15 cellular contexts compared by ENCODE assay signal in genomic region chr17:48056879-48057278, GRCh38. TPM values are rescaled to one million over a fixed set of nuclear protein-coding genes. Genes with fewer than 3 reads are reported as not detected.
DNase-seq lines count a peak whose midpoint lies in the region; ATAC-seq and TF ChIP-seq lines count a peak whose summit lies in the region.
"Had no signal": no experiment of that assay in that cellular context is flagged by ENCODE, and none has a peak within 500 bp of the region (broad histone marks: within the 10 kb centered on the region; RNA-seq: fewer than 3 reads in every experiment).

No MANE protein-coding gene starts in this region.

- H3K4me1 ChIP-seq in A673 (ENCODE audit: insufficient read depth, low read length, poor library complexity, severe bottlenecking) (peaks cover 46% of the 10 kb centered on the region), DND-41 (ENCODE audit: insufficient read depth, low read length) (peaks cover 36% of the 10 kb centered on the region), iPS-18a (ENCODE audit: control insufficient read depth, low read depth, low read length) (peaks cover 36% of the 10 kb centered on the region), right lobe of liver (peaks cover 1 to 54% (median 18%) of the 10 kb centered on the region in 4 donors)

- H3K9ac ChIP-seq in DND-41 (ENCODE audit: low read depth, low read length) (no peak overlapping the region), iPS-18a (ENCODE audit: low read length) (peak overlapping the region; percentile 96)

- H3K4me1 Mint-ChIP-seq in activated B cell treated with CpG ODN at 0.5 μM for 24 hours = peaks cover 53% of the 10 kb centered on the region

- ATAC-seq in DND-41 (ENCODE audit: insufficient read depth, low read depth) (no peak), activated B cell treated with CpG ODN at 0.5 μM for 24 hours (ENCODE audit: low read depth) (no peak), right lobe of liver (no peak)

- H3K27ac ChIP-seq in A673 (ENCODE audit: low read depth, low read length, poor library complexity, severe bottlenecking) (peak overlapping the region; percentile 98), DND-41 (ENCODE audit: low read length) (peak overlapping the region; percentile 34; the same call in 1 of the 2 replicates), iPS-18a (ENCODE audit: low read length) (peak overlapping the region; percentile 97), right lobe of liver (no peak overlapping the region)

- H3K4me3 ChIP-seq in A673 (ENCODE audit: low read depth, low read length, poor library complexity, severe bottlenecking) (peak overlapping the region; percentile 32), DND-41 (ENCODE audit: low read depth in 1 of 2, low read length in 2 of 2) (no peak overlapping the region), iPS-18a (ENCODE audit: low read length) (peak overlapping the region; percentile 90), right lobe of liver (no peak overlapping the region)

- H3K4me3 Mint-ChIP-seq in activated B cell treated with CpG ODN at 0.5 μM for 24 hours = peak overlapping the region; percentile 73
- H3K4me3 Mint-ChIP-seq: CD4-positive, alpha-beta memory T cell; dendritic cell treated with granulocyte-macrophage colony-stimulating factor and Interleukin-4, amounts not matched to agents 40 ng/mL and 50 ng/mL, for 4 days; immature natural killer cell had no signal

- DNase-seq in A673 (ENCODE audit: low spot score) (no peak), DND-41 (no peak), activated B cell treated with CpG ODN at 0.5 μM for 24 hours (no peak), NCI-H2171 (lab: John Stamatoyannopoulos, UW) (no peak), islet precursor cell (no peak), NCI-H1694 (lab: John Stamatoyannopoulos, UW) (no peak), right lobe of liver (no peak)
- DNase-seq: activated CD4-positive, alpha-beta T cell treated with anti-CD3 and anti-CD28 coated beads, Interleukin-2, amount 50 U/mL, for 1 hour; CD4-positive, alpha-beta memory T cell; GF-D8; immature natural killer cell; NCI-H2081; retina had no signal

- H3K79me2 ChIP-seq in DND-41 (ENCODE audit: insufficient read depth, low read length) = peaks cover 74% of the 10 kb centered on the region

- H3K9me3 ChIP-seq in A673 (ENCODE audit: low read depth, low read length, poor library complexity, severe bottlenecking) = no peaks in the 10 kb centered on the region
- H3K9me3 ChIP-seq in DND-41 (ENCODE audit: insufficient read depth, low read length, severe bottlenecking) = no peaks in the 10 kb centered on the region
- H3K9me3 ChIP-seq in iPS-18a (ENCODE audit: control insufficient read depth, low read depth, low read length) = no peaks in the 10 kb centered on the region
- no peaks in the 10 kb centered on the region for H3K9me3 ChIP-seq in right lobe of liver

- CTCF ChIA-PET in A673 (lab: Charles Lee) (interaction anchor here (0.5 kb wide), 1 partner anchor 110 kb away, joined by 3 read pairs; no protein-coding TSS in a partner anchor), activated B cell treated with CpG ODN at 0.5 μM for 24 hours (lab: Charles Lee) (interaction anchor here (1.1 to 4.8 kb wide), 3 partner anchors 10 to 31 kb away, joined by 3 to 34 read pairs (median 4); no protein-coding TSS in a partner anchor)

- H3K27ac Mint-ChIP-seq in activated B cell treated with CpG ODN at 0.5 μM for 24 hours = peak overlapping the region; percentile 99
- H3K27ac Mint-ChIP-seq: dendritic cell treated with granulocyte-macrophage colony-stimulating factor and Interleukin-4, amounts not matched to agents 40 ng/mL and 50 ng/mL, for 4 days had no signal

- peaks cover 89% of the 10 kb centered on the region for H3K36me3 Mint-ChIP-seq in activated B cell treated with CpG ODN at 0.5 μM for 24 hours (ENCODE audit: low read depth)

- no peaks in the 10 kb centered on the region for H3K27me3 Mint-ChIP-seq in activated B cell treated with CpG ODN at 0.5 μM for 24 hours
- H3K27me3 Mint-ChIP-seq: CD4-positive, alpha-beta memory T cell; dendritic cell treated with granulocyte-macrophage colony-stimulating factor and Interleukin-4, amounts not matched to agents 40 ng/mL and 50 ng/mL, for 4 days had no signal

- intact Hi-C loops in A673 (cut with micrococcal nuclease; ENCODE audit: unreplicated experiment) (no loop called here), activated B cell treated with CpG ODN at 0.5 μM for 24 hours (cut with micrococcal nuclease) (no loop called here), right lobe of liver (cut with DNase I) (no loop called here)

- peaks cover 93% of the 10 kb centered on the region for H4K20me1 ChIP-seq in DND-41 (ENCODE audit: insufficient read depth, low read length)

- no peak for TF ChIP-seq POLR2A in right lobe of liver (IDR thresholded peaks at IDR 0.05)

- H3K9me3 Mint-ChIP-seq in activated B cell treated with CpG ODN at 0.5 μM for 24 hours = no peaks in the 10 kb centered on the region
- H3K9me3 Mint-ChIP-seq: CD4-positive, alpha-beta memory T cell; dendritic cell treated with granulocyte-macrophage colony-stimulating factor and Interleukin-4, amounts not matched to agents 40 ng/mL and 50 ng/mL, for 4 days; immature natural killer cell had no signal

- no peak overlapping the region for H2AFZ ChIP-seq in DND-41 (ENCODE audit: low read depth, low read length)

- H3K27me3 ChIP-seq in A673 (replicated peaks; ENCODE audit: insufficient read depth, low read depth, low read length, poor library complexity) (no peaks in the 10 kb centered on the region), DND-41 (ENCODE audit: insufficient read depth, low read length, poor library complexity) (no peaks in the 10 kb centered on the region), iPS-18a (ENCODE audit: control insufficient read depth, insufficient read depth, low read length) (no peaks in the 10 kb centered on the region), right lobe of liver (no peaks in the 10 kb centered on the region)

- H3K36me3 ChIP-seq in A673 (ENCODE audit: insufficient read depth, low read length, poor library complexity, severe bottlenecking) (peaks cover 66% of the 10 kb centered on the region), DND-41 (ENCODE audit: insufficient read depth, low read length) (peaks cover 97% of the 10 kb centered on the region), iPS-18a (ENCODE audit: control insufficient read depth, low read depth, low read length) (peaks cover 61% of the 10 kb centered on the region), right lobe of liver (peaks cover 7 to 50% (median 28%) of the 10 kb centered on the region in 4 donors)

- H3K4me2 ChIP-seq in DND-41 (ENCODE audit: insufficient read depth, low read length) = no peak overlapping the region

- POLR2A ChIA-PET in A673 (lab: Charles Lee; ENCODE audit: low non-redundant PET) = interaction anchor here (0.5 kb wide), 1 partner anchor 13 kb away, joined by 3 read pairs; no protein-coding TSS in a partner anchor
- POLR2A ChIA-PET in activated B cell treated with CpG ODN at 0.5 μM for 24 hours (lab: Charles Lee) = interaction anchor here (0.6 to 7.2 kb wide), 7 partner anchors 9 to 521 kb away, joined by 3 to 83 read pairs (median 5); partner anchors contain the start of genes NFE2L1 and SP2

- no TSS peak for BruUV-seq in A673 (replicated peaks; lab: Mats Ljungman, UMichigan)

- no peak for TF ChIP-seq CTCF in A673 (conservative IDR thresholded peaks at IDR 0.05; ENCODE audit: low read depth, low read length)
- no peak for TF ChIP-seq CTCF in DND-41 (IDR thresholded peaks at IDR 0.05; ENCODE audit: borderline replicate concordance, extremely low read depth, low read length, poor library complexity, severe bottlenecking)
- no peak for TF ChIP-seq CTCF in activated B cell treated with CpG ODN at 0.5 μM for 24 hours (IDR thresholded peaks at IDR 0.05)
- no peak for TF ChIP-seq CTCF in right lobe of liver (IDR thresholded peaks at IDR 0.05)

- no CpG with 5 or more reads among the region's 2 CpGs for WGBS in right lobe of liver (ENCODE audit: insufficient coverage, low coverage, low lambda C conversion rate, missing lambda C conversion rate)

RNA-seq across cellular contexts. Expression of gene NFE2L1, which starts 8.7 kb away (rescaled TPM):
- 149 and 168 TPM in 2 replicates for total RNA-seq in A673 (2021)
- total RNA-seq in activated B cell treated with CpG ODN at 0.5 μM for 24 hours = 127 and 141 TPM in 2 replicates
- total RNA-seq in right lobe of liver = 100 to 1,000 TPM in 4 of 6 experiments, 10 to 100 TPM in 2; 63.1 to 156 (median 117) TPM

RNA-seq across cellular contexts. Expression of gene COPZ2, which starts 19.3 kb away (rescaled TPM):
- 2.3 TPM in 1 of 2 replicates, not detected in the other for total RNA-seq in A673 (2021)
- total RNA-seq in activated B cell treated with CpG ODN at 0.5 μM for 24 hours = 3.3 and 4.1 TPM in 2 replicates
- 10 to 100 TPM; 18.9 to 26.6 (median 23.8) TPM for total RNA-seq in right lobe of liver

RNA-seq across cellular contexts. Expression of gene CBX1, which starts 44.4 kb away (rescaled TPM):
- total RNA-seq in A673 (2021) = 121 and 139 TPM in 2 replicates
- 46.0 and 49.5 TPM in 2 replicates for total RNA-seq in activated B cell treated with CpG ODN at 0.5 μM for 24 hours
- 10 to 100 TPM in 2 of 6 experiments, 1 to 10 TPM in 4; 7.0 to 10.5 (median 9.9) TPM for total RNA-seq in right lobe of liver

RNA-seq across cellular contexts. Expression of gene SNX11, which starts 50.7 kb away (rescaled TPM):
- total RNA-seq in A673 (2021) = 25.1 and 27.6 TPM in 2 replicates
- total RNA-seq in activated B cell treated with CpG ODN at 0.5 μM for 24 hours = 129 and 145 TPM in 2 replicates
- 10 to 100 TPM in 3 of 6 experiments, 1 to 10 TPM in 3; 7.2 to 11.7 (median 9.2) TPM for total RNA-seq in right lobe of liver

Comparison
In these comparisons a context has a peak if more than half of its experiments do, and no peak if none do; other contexts are left out.
1. H3K27ac ChIP-seq: peak in A673 (single experiment), DND-41 (single experiment) and iPS-18a (single experiment); none in right lobe of liver (0 of 3).
2. H3K4me3 ChIP-seq: peak in A673 (single experiment) and iPS-18a (single experiment); none in DND-41 (0 of 2) and right lobe of liver (0 of 3).